In genomic region chr9:86714976-86715375, GRCh38 we compare ENCODE assay signal across 23 cellular contexts.
A peak's percentile ranks its signal among the peaks of the same experiment; 100 is the strongest.
DNase-seq lines count a peak whose midpoint lies in the region; ATAC-seq and TF ChIP-seq lines count a peak whose summit lies in the region.
"Had no signal": no experiment of that assay in that cellular context is flagged by ENCODE, and none has a peak within 500 bp of the region (broad histone marks: within the 10 kb centered on the region; RNA-seq: fewer than 3 reads in every experiment).

No MANE protein-coding gene starts in this region.

- peak; percentile 52 for ATAC-seq in SK-N-SH treated with all-trans-retinoic acid at 6 μM for 48 hours
- ATAC-seq in sciatic nerve: peak; percentile 85
- ATAC-seq in GM18517 (IDR thresholded peaks at IDR 0.05; ENCODE audit: unreplicated experiment): no peak
- ATAC-seq in HG03280 (IDR thresholded peaks at IDR 0.05; ENCODE audit: unreplicated experiment): no peak
- ATAC-seq: GM23338 had no signal

- no peak overlapping the region for H3K4me3 ChIP-seq in fibroblast of villous mesenchyme (ENCODE audit: low read depth, low read length)
- H3K4me3 ChIP-seq: GM23338 had no signal

- DNase-seq in GM03348 (ENCODE audit: low spot score) (peak; percentile 59), fibroblast of villous mesenchyme (ENCODE audit: low read depth) (peak; percentile 81), sciatic nerve (ENCODE audit: low spot score) (no peak), anterior cingulate cortex (lab: John Stamatoyannopoulos, UW) (no peak), superior temporal gyrus (ENCODE audit: extremely low spot score) (no peak)
- DNase-seq: activated CD4-positive, alpha-beta T cell treated with anti-CD3 and anti-CD28 coated beads, Interleukin-2, amount 50 U/mL, for 1 hour; activated CD8-positive, alpha-beta memory T cell treated with anti-CD3 and anti-CD28 coated beads, Interleukin-2, amount 50 U/mL, for 48 hours; activated gamma-delta T cell; AML-193; amniotic stem cell; cerebellar nuclear complex; DMS79 treated with DMSO at 0.1 percent for 48 hours; endodermal cell; kidney glomerular epithelial cell; midbrain; NCI-H1417; NCI-H524 treated with DMSO at 0.1 percent for 48 hours; SHP77; stimulated activated CD4-positive, alpha-beta T cell treated with anti-CD3 and anti-CD28 coated beads, Interleukin-15, amount 100 ng/mL, for 24 hours had no signal

- TF ChIP-seq CTCF in fibroblast of villous mesenchyme (IDR thresholded peaks at IDR 0.05; ENCODE audit: insufficient read depth, low read depth, low read length): no peak

- intact Hi-C loops in sciatic nerve (cut with DNase I): no loop called here

TF ChIP-seq in SK-N-SH treated with all-trans-retinoic acid at 6 μM for 48 hours, 23 proteins besides CTCF, POLR2A, EP300 and RAD21:
- TF ChIP-seq TCF4 (CRISPR knock-in tag; IDR thresholded peaks at IDR 0.05; ENCODE audit: borderline replicate concordance) (no peak), POU6F1 (CRISPR knock-in tag; IDR thresholded peaks at IDR 0.05; ENCODE audit: borderline replicate concordance, low read depth) (no peak), ZFP3 (CRISPR knock-in tag; IDR thresholded peaks at IDR 0.05) (no peak), CREB5 (CRISPR knock-in tag; IDR thresholded peaks at IDR 0.05; ENCODE audit: low read depth) (no peak), CSDC2 (CRISPR knock-in tag; IDR thresholded peaks at IDR 0.05) (no peak), ZNF8 (CRISPR knock-in tag; IDR thresholded peaks at IDR 0.05) (no peak), ESRRG (CRISPR knock-in tag; IDR thresholded peaks at IDR 0.05) (no peak), BACH2 (CRISPR knock-in tag; IDR thresholded peaks at IDR 0.05; ENCODE audit: borderline replicate concordance) (no peak), ZNF70 (CRISPR knock-in tag; IDR thresholded peaks at IDR 0.05) (no peak), ZNF565 (CRISPR knock-in tag; conservative IDR thresholded peaks at IDR 0.05; ENCODE audit: low read depth) (no peak)
- TF ChIP-seq, protein P1, sequence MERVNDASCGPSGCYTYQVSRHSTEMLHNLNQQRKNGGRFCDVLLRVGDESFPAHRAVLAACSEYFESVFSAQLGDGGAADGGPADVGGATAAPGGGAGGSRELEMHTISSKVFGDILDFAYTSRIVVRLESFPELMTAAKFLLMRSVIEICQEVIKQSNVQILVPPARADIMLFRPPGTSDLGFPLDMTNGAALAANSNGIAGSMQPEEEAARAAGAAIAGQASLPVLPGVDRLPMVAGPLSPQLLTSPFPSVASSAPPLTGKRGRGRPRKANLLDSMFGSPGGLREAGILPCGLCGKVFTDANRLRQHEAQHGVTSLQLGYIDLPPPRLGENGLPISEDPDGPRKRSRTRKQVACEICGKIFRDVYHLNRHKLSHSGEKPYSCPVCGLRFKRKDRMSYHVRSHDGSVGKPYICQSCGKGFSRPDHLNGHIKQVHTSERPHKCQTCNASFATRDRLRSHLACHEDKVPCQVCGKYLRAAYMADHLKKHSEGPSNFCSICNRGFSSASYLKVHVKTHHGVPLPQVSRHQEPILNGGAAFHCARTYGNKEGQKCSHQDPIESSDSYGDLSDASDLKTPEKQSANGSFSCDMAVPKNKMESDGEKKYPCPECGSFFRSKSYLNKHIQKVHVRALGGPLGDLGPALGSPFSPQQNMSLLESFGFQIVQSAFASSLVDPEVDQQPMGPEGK (CRISPR knock-in tag; IDR thresholded peaks at IDR 0.05; ENCODE audit: borderline replicate concordance): no peak

Comparison
In these comparisons a context has a peak if more than half of its experiments do, and no peak if none do; other contexts are left out.
1. DNase-seq: peak in GM03348 (single experiment) and fibroblast of villous mesenchyme (single experiment); none in sciatic nerve (single experiment), anterior cingulate cortex (0 of 58) and superior temporal gyrus (single experiment).
2. ATAC-seq: peak in SK-N-SH treated with all-trans-retinoic acid at 6 μM for 48 hours (single experiment) and sciatic nerve (single experiment); none in GM18517 (single experiment) and HG03280 (single experiment).